19 cellular contexts compared by ENCODE assay signal in the genomic region with DNA sequence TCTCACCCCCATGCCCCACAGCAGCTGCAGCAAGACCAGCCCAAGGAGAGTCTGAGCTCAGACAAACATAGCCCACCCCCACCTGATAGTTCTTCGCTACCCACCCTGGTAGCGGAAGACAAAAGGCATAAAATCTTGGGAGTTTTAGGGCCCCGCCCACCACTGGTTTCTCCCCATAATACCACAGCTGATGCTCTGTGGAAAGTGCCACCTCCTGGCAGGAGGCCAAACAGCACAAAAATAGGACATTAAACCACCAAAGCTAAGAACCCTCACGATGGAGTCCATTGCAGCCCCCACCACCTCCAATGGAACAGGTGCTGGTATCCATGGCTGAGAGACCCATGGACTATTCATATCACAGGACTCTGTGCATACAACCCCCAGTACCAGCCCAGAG.
"Had no signal": no experiment of that assay in that cellular context is flagged by ENCODE, and none has a peak within 500 bp of the region (broad histone marks: within the 10 kb centered on the region; RNA-seq: fewer than 3 reads in every experiment).

No MANE protein-coding gene starts in this region.

- H3K27me3 ChIP-seq: esophagus squamous epithelium, gastroesophageal sphincter, neutrophil, right lobe of liver, testis, transverse colon had no signal

- H3K36me3 ChIP-seq: esophagus squamous epithelium, gastroesophageal sphincter, neutrophil, right lobe of liver, transverse colon had no signal

- H3K4me1 ChIP-seq: esophagus squamous epithelium, gastroesophageal sphincter, psoas muscle, right lobe of liver, testis, transverse colon had no signal

- ATAC-seq: effector memory CD8-positive, alpha-beta T cell; gastroesophageal sphincter; left colon; left ventricle myocardium superior; naive thymus-derived CD8-positive, alpha-beta T cell; psoas muscle; right lobe of liver; stimulated activated naive B cell treated with anti-CD40 and anti-IgM and Interleukin-4, amounts not matched to agents 10 μg/mL and 1 μg/mL and 100 μg/mL, for 72 hours; stimulated activated naive CD8-positive, alpha-beta T cell treated with anti-CD3 and anti-CD28 coated beads, Interleukin-15, amount 100 ng/mL, for 72 hours had no signal

- H3K9me3 ChIP-seq: esophagus squamous epithelium, gastroesophageal sphincter, neutrophil, psoas muscle, right lobe of liver, testis, transverse colon had no signal

- H3K27ac ChIP-seq: esophagus squamous epithelium, gastroesophageal sphincter, neutrophil, psoas muscle, right lobe of liver, testis, transverse colon had no signal

- H3K4me3 ChIP-seq: esophagus squamous epithelium, gastroesophageal sphincter, lung, psoas muscle, right lobe of liver, testis, transverse colon had no signal

- DNase-seq: effector memory CD8-positive, alpha-beta T cell; esophagus squamous epithelium; foreskin fibroblast; glutamatergic neuron; kidney; left colon; left ventricle myocardium superior; naive thymus-derived CD8-positive, alpha-beta T cell; psoas muscle; retina; right lobe of liver; stimulated activated CD4-positive, alpha-beta T cell treated with anti-CD3 and anti-CD28 coated beads, Interleukin-4, amount 100 ng/mL, for 4 hours; stimulated activated naive B cell treated with anti-CD40 and anti-IgM and Interleukin-4, amounts not matched to agents 10 μg/mL and 1 μg/mL and 100 μg/mL, for 72 hours; stimulated activated naive CD8-positive, alpha-beta T cell treated with anti-CD3 and anti-CD28 coated beads, Interleukin-15, amount 100 ng/mL, for 72 hours; testis; transverse colon had no signal
